1 cellular context compared by ENCODE assay signal in the genomic region with DNA sequence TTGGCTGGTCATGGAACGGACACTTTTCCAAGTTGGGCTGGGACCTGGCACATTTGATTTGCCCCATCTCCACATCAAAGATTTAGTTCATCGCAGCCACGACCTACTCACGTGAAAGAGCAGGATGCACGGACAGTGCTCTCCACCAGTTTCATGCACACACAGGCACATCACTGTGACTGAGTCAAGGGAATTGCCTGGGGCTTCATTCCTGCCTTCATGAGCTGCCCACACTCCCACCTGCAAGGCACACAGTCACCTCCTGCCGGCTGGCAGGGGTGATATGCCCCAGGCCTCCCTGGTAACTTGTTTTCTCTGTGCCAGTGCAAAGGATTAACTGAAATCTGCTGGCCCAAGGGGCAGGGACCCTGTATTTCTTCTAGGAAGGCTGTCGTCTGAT.
TF ChIP-seq lines count a peak whose summit lies in the region.

No MANE protein-coding gene starts in this region.

TF ChIP-seq in H1, 55 proteins besides CTCF, POLR2A, EP300 and RAD21:
- TF ChIP-seq, protein P1, sequence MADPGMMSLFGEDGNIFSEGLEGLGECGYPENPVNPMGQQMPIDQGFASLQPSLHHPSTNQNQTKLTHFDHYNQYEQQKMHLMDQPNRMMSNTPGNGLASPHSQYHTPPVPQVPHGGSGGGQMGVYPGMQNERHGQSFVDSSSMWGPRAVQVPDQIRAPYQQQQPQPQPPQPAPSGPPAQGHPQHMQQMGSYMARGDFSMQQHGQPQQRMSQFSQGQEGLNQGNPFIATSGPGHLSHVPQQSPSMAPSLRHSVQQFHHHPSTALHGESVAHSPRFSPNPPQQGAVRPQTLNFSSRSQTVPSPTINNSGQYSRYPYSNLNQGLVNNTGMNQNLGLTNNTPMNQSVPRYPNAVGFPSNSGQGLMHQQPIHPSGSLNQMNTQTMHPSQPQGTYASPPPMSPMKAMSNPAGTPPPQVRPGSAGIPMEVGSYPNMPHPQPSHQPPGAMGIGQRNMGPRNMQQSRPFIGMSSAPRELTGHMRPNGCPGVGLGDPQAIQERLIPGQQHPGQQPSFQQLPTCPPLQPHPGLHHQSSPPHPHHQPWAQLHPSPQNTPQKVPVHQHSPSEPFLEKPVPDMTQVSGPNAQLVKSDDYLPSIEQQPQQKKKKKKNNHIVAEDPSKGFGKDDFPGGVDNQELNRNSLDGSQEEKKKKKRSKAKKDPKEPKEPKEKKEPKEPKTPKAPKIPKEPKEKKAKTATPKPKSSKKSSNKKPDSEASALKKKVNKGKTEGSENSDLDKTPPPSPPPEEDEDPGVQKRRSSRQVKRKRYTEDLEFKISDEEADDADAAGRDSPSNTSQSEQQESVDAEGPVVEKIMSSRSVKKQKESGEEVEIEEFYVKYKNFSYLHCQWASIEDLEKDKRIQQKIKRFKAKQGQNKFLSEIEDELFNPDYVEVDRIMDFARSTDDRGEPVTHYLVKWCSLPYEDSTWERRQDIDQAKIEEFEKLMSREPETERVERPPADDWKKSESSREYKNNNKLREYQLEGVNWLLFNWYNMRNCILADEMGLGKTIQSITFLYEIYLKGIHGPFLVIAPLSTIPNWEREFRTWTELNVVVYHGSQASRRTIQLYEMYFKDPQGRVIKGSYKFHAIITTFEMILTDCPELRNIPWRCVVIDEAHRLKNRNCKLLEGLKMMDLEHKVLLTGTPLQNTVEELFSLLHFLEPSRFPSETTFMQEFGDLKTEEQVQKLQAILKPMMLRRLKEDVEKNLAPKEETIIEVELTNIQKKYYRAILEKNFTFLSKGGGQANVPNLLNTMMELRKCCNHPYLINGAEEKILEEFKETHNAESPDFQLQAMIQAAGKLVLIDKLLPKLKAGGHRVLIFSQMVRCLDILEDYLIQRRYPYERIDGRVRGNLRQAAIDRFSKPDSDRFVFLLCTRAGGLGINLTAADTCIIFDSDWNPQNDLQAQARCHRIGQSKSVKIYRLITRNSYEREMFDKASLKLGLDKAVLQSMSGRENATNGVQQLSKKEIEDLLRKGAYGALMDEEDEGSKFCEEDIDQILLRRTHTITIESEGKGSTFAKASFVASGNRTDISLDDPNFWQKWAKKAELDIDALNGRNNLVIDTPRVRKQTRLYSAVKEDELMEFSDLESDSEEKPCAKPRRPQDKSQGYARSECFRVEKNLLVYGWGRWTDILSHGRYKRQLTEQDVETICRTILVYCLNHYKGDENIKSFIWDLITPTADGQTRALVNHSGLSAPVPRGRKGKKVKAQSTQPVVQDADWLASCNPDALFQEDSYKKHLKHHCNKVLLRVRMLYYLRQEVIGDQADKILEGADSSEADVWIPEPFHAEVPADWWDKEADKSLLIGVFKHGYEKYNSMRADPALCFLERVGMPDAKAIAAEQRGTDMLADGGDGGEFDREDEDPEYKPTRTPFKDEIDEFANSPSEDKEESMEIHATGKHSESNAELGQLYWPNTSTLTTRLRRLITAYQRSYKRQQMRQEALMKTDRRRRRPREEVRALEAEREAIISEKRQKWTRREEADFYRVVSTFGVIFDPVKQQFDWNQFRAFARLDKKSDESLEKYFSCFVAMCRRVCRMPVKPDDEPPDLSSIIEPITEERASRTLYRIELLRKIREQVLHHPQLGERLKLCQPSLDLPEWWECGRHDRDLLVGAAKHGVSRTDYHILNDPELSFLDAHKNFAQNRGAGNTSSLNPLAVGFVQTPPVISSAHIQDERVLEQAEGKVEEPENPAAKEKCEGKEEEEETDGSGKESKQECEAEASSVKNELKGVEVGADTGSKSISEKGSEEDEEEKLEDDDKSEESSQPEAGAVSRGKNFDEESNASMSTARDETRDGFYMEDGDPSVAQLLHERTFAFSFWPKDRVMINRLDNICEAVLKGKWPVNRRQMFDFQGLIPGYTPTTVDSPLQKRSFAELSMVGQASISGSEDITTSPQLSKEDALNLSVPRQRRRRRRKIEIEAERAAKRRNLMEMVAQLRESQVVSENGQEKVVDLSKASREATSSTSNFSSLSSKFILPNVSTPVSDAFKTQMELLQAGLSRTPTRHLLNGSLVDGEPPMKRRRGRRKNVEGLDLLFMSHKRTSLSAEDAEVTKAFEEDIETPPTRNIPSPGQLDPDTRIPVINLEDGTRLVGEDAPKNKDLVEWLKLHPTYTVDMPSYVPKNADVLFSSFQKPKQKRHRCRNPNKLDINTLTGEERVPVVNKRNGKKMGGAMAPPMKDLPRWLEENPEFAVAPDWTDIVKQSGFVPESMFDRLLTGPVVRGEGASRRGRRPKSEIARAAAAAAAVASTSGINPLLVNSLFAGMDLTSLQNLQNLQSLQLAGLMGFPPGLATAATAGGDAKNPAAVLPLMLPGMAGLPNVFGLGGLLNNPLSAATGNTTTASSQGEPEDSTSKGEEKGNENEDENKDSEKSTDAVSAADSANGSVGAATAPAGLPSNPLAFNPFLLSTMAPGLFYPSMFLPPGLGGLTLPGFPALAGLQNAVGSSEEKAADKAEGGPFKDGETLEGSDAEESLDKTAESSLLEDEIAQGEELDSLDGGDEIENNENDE (IDR thresholded peaks at IDR 0.05; ENCODE audit: insufficient replicate concordance, low read length) = no peak
- no peak for TF ChIP-seq KDM5A (IDR thresholded peaks at IDR 0.05; ENCODE audit: low read length)
- TF ChIP-seq MAFK (IDR thresholded peaks at IDR 0.05; ENCODE audit: low read depth, low read length) = no peak
- no peak for TF ChIP-seq CBX5 (IDR thresholded peaks at IDR 0.05; ENCODE audit: low read depth, low read length)
- no peak for TF ChIP-seq HDAC2 (IDR thresholded peaks at IDR 0.05; ENCODE audit: borderline replicate concordance in 1 of 2, low read depth in 2 of 2, low read length in 2 of 2)
- no peak for TF ChIP-seq EGR1 (IDR thresholded peaks at IDR 0.05; ENCODE audit: borderline replicate concordance, low read depth, low read length)
- TF ChIP-seq TAF7 (optimal IDR thresholded peaks at IDR 0.05; ENCODE audit: borderline replicate concordance, low read depth, low read length) = no peak
